15 cellular contexts compared by ENCODE assay signal in genomic region chr11:3280662-3281061, GRCh38. TPM values are rescaled to one million over a fixed set of nuclear protein-coding genes. Genes with fewer than 3 reads are reported as not detected.
"Had no signal": no experiment of that assay in that cellular context is flagged by ENCODE, and none has a peak within 500 bp of the region (broad histone marks: within the 10 kb centered on the region; RNA-seq: fewer than 3 reads in every experiment).

No MANE protein-coding gene starts in this region.

RNA-seq across cellular contexts. Expression of gene MRGPRE, which starts 48.4 kb away (rescaled TPM):
- total RNA-seq: activated naive CD4-positive, alpha-beta T cell treated with anti-CD3 and anti-CD28 coated beads for 36 hours; activated naive CD4-positive, alpha-beta T cell treated with anti-CD3 and anti-CD28 coated beads, Interleukin-2, amount 50 U/mL, for 72 hours; activated naive CD8-positive, alpha-beta T cell treated with anti-CD3 and anti-CD28 coated beads for 36 hours; activated naive CD8-positive, alpha-beta T cell treated with anti-CD3 and anti-CD28 coated beads, Interleukin-2, amount 10 ng/mL, durations not matched to agents 7 days and 5 days; activated T-cell treated with anti-CD3 and anti-CD28 coated beads, Interleukin-2, amount 50 U/mL, for 4 hours; activated T-cell treated with anti-CD3 and anti-CD28 coated beads, Interleukin-2, amount 50 U/mL, for 72 hours; activated T-helper 1 cell treated with anti-CD3 and anti-CD28 coated beads, Interleukin-12 subunit alpha, Interleukin-12 subunit beta, Interleukin-2, Interleukin-4 antibody, amounts not matched to agents 30 ng/mL and 10 ng/mL and 1 ng/mL, durations not matched to agents 14 hours and 24 hours and 36 hours; activated T-helper 17 cell treated with anti-CD3 and anti-CD28 coated beads, Interleukin-2, amount 50 U/mL, for 72 hours; activated T-helper 2 cell treated with anti-CD3 and anti-CD28 coated beads, Interferon-gamma antibody, Interleukin-2, Interleukin-4, amounts not matched to agents 10 μg/mL and 5 μg/mL and 100 μg/mL, durations not matched to agents 14 hours and 24 hours and 36 hours; adrenal gland; aorta; ascending aorta; astrocyte; breast epithelium; cardiac muscle cell had no signal
- polyA plus RNA-seq: adrenal gland, aorta, cardiac muscle cell had no signal
